21 cellular contexts compared by ENCODE assay signal in the genomic region with DNA sequence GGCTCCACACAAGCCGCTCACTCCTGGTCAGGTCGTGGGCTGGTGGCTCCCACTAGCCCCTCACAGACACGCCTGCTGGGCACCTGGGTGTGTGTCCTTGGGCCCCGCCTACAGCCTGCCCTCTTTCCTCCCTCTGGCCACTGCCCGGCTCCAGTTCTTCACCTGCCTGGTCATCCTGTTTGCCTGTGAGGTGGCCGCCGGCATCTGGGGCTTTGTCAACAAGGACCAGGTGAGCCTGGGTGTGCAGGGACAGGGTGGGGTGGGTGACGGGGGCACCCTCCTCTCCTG. TPM values are rescaled to one million over a fixed set of nuclear protein-coding genes. Genes with fewer than 3 reads are reported as not detected.
DNase-seq lines count a peak whose midpoint lies in the region; ATAC-seq, FAIRE-seq and TF ChIP-seq lines count a peak whose summit lies in the region.
"Had no signal": no experiment of that assay in that cellular context is flagged by ENCODE, and none has a peak within 500 bp of the region (broad histone marks: within the 10 kb centered on the region; RNA-seq: fewer than 3 reads in every experiment).

No MANE protein-coding gene starts in this region.

- TF ChIP-seq CTCF in OCI-LY1 (IDR thresholded peaks at IDR 0.05; ENCODE audit: low read length): no peak
- TF ChIP-seq CTCF in gastroesophageal sphincter (IDR thresholded peaks at IDR 0.05): no peak
- no peak for TF ChIP-seq CTCF in stomach (IDR thresholded peaks at IDR 0.05)

- no peaks in the 10 kb centered on the region for H3K9me3 ChIP-seq in CD8-positive, alpha-beta memory T cell (ENCODE audit: low read length)
- H3K9me3 ChIP-seq in OCI-LY1 (ENCODE audit: low read length) (no peaks in the 10 kb centered on the region), gastroesophageal sphincter (no peaks in the 10 kb centered on the region), stomach (no peaks in the 10 kb centered on the region), small intestine (ENCODE audit: control insufficient read depth, low read depth) (no peaks in the 10 kb centered on the region)
- H3K9me3 ChIP-seq in CD4-positive, alpha-beta memory T cell (ENCODE audit: control insufficient read depth in 1 of 2, low read length in 2 of 2): no peaks in the 10 kb centered on the region

- no peak overlapping the region for H3K27ac ChIP-seq in CD8-positive, alpha-beta memory T cell (ENCODE audit: low read depth, low read length)
- H3K27ac ChIP-seq in OCI-LY1 (ENCODE audit: low read depth, low read length, poor library complexity, severe bottlenecking) (peak overlapping the region; percentile 100), gastroesophageal sphincter (peak overlapping the region in 3 of 4 donors; percentile 99 to 100 (median 100)), stomach (peak overlapping the region in 3 of 5 donors; percentile 10 to 99 (median 80)), small intestine (ENCODE audit: low read depth in 1 of 2, low read length in 1 of 2) (no peak overlapping the region)
- H3K27ac ChIP-seq in CD4-positive, alpha-beta memory T cell (ENCODE audit: low read depth, low read length): no peak overlapping the region

- no peaks in the 10 kb centered on the region for H3K36me3 ChIP-seq in CD8-positive, alpha-beta memory T cell (ENCODE audit: insufficient read depth, low read length)
- peaks cover 62% of the 10 kb centered on the region for H3K36me3 ChIP-seq in OCI-LY1 (ENCODE audit: insufficient read depth, low read length)
- H3K36me3 ChIP-seq in gastroesophageal sphincter: peaks cover 0 to 87% of the 10 kb centered on the region in 2 donors
- peaks cover 58 to 90% (median 86%) of the 10 kb centered on the region in 4 donors for H3K36me3 ChIP-seq in stomach
- peaks cover 0 to 6% of the 10 kb centered on the region in 2 donors for H3K36me3 ChIP-seq in small intestine (ENCODE audit: control insufficient read depth in 2 of 2, insufficient read depth in 2 of 2, low read length in 2 of 2)
- H3K36me3 ChIP-seq in CD4-positive, alpha-beta memory T cell (ENCODE audit: insufficient read depth, low read length): peaks cover 5% of the 10 kb centered on the region

- no peaks in the 10 kb centered on the region for H3K27me3 ChIP-seq in CD8-positive, alpha-beta memory T cell (ENCODE audit: insufficient read depth, low read length, poor library complexity, severe bottlenecking)
- no peaks in the 10 kb centered on the region for H3K27me3 ChIP-seq in OCI-LY1 (ENCODE audit: insufficient read depth, low read length)
- H3K27me3 ChIP-seq in gastroesophageal sphincter: no peaks in the 10 kb centered on the region
- no peaks in the 10 kb centered on the region for H3K27me3 ChIP-seq in stomach
- no peaks in the 10 kb centered on the region for H3K27me3 ChIP-seq in small intestine (ENCODE audit: control insufficient read depth in 2 of 2, insufficient read depth in 2 of 2, low read length in 2 of 2)
- no peaks in the 10 kb centered on the region for H3K27me3 ChIP-seq in CD4-positive, alpha-beta memory T cell (ENCODE audit: insufficient read depth, low read length)

- H3K79me2 ChIP-seq in OCI-LY1 (ENCODE audit: insufficient read depth, low read length): no peaks in the 10 kb centered on the region

- ATAC-seq in gastroesophageal sphincter: no peak
- ATAC-seq: GM23338 had no signal

- H2AFZ ChIP-seq in OCI-LY1 (ENCODE audit: low read length): no peak overlapping the region
- H2AFZ ChIP-seq: GM23338 had no signal

- H3F3A ChIP-seq in OCI-LY1 (ENCODE audit: insufficient read depth, low read length): no peaks in the 10 kb centered on the region; the same call in 1 of the 2 replicates

- peak overlapping the region in 5 of 8 donors; percentile 23 to 69 (median 47) for H3K27ac Mint-ChIP-seq in CD8-positive, alpha-beta memory T cell
- peak overlapping the region in 2 of 7 donors; percentile 23 to 24 for H3K27ac Mint-ChIP-seq in CD4-positive, alpha-beta memory T cell
- H3K27ac Mint-ChIP-seq: CD4-positive, alpha-beta T cell; GM23338 had no signal

- POLR2A ChIA-PET in CD8-positive, alpha-beta memory T cell (lab: Charles Lee): no interaction called here
- POLR2A ChIA-PET in CD4-positive, alpha-beta memory T cell (lab: Charles Lee; ENCODE audit: partially characterized antibody): no interaction called here

- CTCF ChIA-PET in CD8-positive, alpha-beta memory T cell (lab: Charles Lee): no interaction called here
- CTCF ChIA-PET in CD4-positive, alpha-beta memory T cell (lab: Charles Lee; ENCODE audit: partially characterized antibody): no interaction called here

- no peak overlapping the region; the same call in 1 of the 2 replicates for H3K9ac ChIP-seq in OCI-LY1 (ENCODE audit: low read length)

- no peaks in the 10 kb centered on the region for H4K20me1 ChIP-seq in OCI-LY1 (ENCODE audit: insufficient read depth, low read length)

- H3K4me3 ChIP-seq in CD8-positive, alpha-beta memory T cell (ENCODE audit: low read length): no peak overlapping the region
- H3K4me3 ChIP-seq in OCI-LY1 (ENCODE audit: low read depth, low read length, poor library complexity, severe bottlenecking) (no peak overlapping the region), gastroesophageal sphincter (no peak overlapping the region), stomach (no peak overlapping the region), small intestine (ENCODE audit: low read depth in 1 of 2, low read length in 2 of 2) (no peak overlapping the region)
- no peak overlapping the region for H3K4me3 ChIP-seq in CD4-positive, alpha-beta memory T cell (ENCODE audit: low read length in 2 of 2)
- H3K4me3 ChIP-seq: GM12878, GM23338 had no signal

- H3K4me1 Mint-ChIP-seq in CD8-positive, alpha-beta memory T cell: peaks cover 12 to 19% (median 12%) of the 10 kb centered on the region in 3 donors
- H3K4me1 Mint-ChIP-seq in CD4-positive, alpha-beta memory T cell: peaks cover 6 to 16% (median 7%) of the 10 kb centered on the region in 4 donors

- H3K27me3 Mint-ChIP-seq in CD8-positive, alpha-beta memory T cell: no peaks in the 10 kb centered on the region
- no peaks in the 10 kb centered on the region for H3K27me3 Mint-ChIP-seq in CD4-positive, alpha-beta memory T cell
- H3K27me3 Mint-ChIP-seq: CD4-positive, alpha-beta T cell had no signal

- no peak for DNase-seq in CD8-positive, alpha-beta memory T cell
- DNase-seq in stomach: no peak
- DNase-seq in stimulated activated CD4-positive, alpha-beta T cell treated with anti-CD3 and anti-CD28 coated beads, Interleukin-1b, Interleukin-23, amount 100 ng/mL, for 48 hours: no peak
- DNase-seq in small intestine: no peak
- DNase-seq in CD4-positive, alpha-beta memory T cell: no peak
- DNase-seq: CD4-positive, alpha-beta T cell; DMS79 treated with DMSO at 0.1 percent for 48 hours; KG1; NCI-H1048; NCI-H1436 treated with DMSO at 0.1 percent for 48 hours; NCI-H2029 treated with DMSO at 0.1 percent for 48 hours; NCI-H82 had no signal

- H3K4me3 Mint-ChIP-seq in CD8-positive, alpha-beta memory T cell: peak overlapping the region in 1 of 7 donors; percentile 59
- no peak overlapping the region for H3K4me3 Mint-ChIP-seq in CD4-positive, alpha-beta memory T cell
- H3K4me3 Mint-ChIP-seq: CD4-positive, alpha-beta T cell; GM23338 had no signal

- TF ChIP-seq EP300 in gastroesophageal sphincter (IDR thresholded peaks at IDR 0.05): no peak
- TF ChIP-seq EP300 in stomach (IDR thresholded peaks at IDR 0.05): no peak

- no peak overlapping the region for H3K4me2 ChIP-seq in OCI-LY1 (ENCODE audit: low read length)
- H3K4me2 ChIP-seq: GM23338 had no signal

- H3K9me2 ChIP-seq in OCI-LY1 (ENCODE audit: low read depth, low read length): no peaks in the 10 kb centered on the region

- no peak for FAIRE-seq in small intestine (lab: Jason Lieb, UNC)
- FAIRE-seq: D721Med, G401.6, GM12878, GM18507 had no signal

- no peaks in the 10 kb centered on the region for H3K9me3 Mint-ChIP-seq in CD8-positive, alpha-beta memory T cell
- H3K9me3 Mint-ChIP-seq in CD4-positive, alpha-beta memory T cell: no peaks in the 10 kb centered on the region
- H3K9me3 Mint-ChIP-seq: CD4-positive, alpha-beta T cell; GM23338 had no signal

- TF ChIP-seq POLR2A in gastroesophageal sphincter (IDR thresholded peaks at IDR 0.05) (no peak), stomach (IDR thresholded peaks at IDR 0.05) (no peak)

- H3K4me1 ChIP-seq in CD8-positive, alpha-beta memory T cell (ENCODE audit: insufficient read depth, low read length): peaks cover 18% of the 10 kb centered on the region
- peaks cover 62% of the 10 kb centered on the region for H3K4me1 ChIP-seq in OCI-LY1 (ENCODE audit: insufficient read depth, low read length, severe bottlenecking)
- H3K4me1 ChIP-seq in gastroesophageal sphincter: peaks cover under 1 to 74% (median 26%) of the 10 kb centered on the region in 3 donors
- peaks cover 24 to 67% (median 47%) of the 10 kb centered on the region in 4 donors for H3K4me1 ChIP-seq in stomach
- peaks cover 0 to 2% of the 10 kb centered on the region in 2 donors for H3K4me1 ChIP-seq in small intestine (ENCODE audit: control insufficient read depth in 2 of 2, insufficient read depth in 1 of 2, low read depth in 1 of 2, low read length in 1 of 2)
- H3K4me1 ChIP-seq in CD4-positive, alpha-beta memory T cell (ENCODE audit: insufficient read depth, low read length): peaks cover 13% of the 10 kb centered on the region

- WGBS in gastroesophageal sphincter (ENCODE audit: low coverage in 1 of 2), 2 donors: 67% methylated on average over 1 of the region's 8 CpGs; no CpG with 5 or more reads in 1 of the 2 donors
- 60 to 91% (median 71%) methylated on average over 6 to 8 of the region's 8 CpGs for WGBS in stomach, 5 donors
- WGBS in small intestine, 3 donors: 74 to 80% (median 78%) methylated on average over 8 of the region's 8 CpGs

- intact Hi-C loops in stomach (cut with DNase I; ENCODE audit: low total_unique reads): no loop called here
- intact Hi-C loops in CD4-positive, alpha-beta memory T cell (cut with micrococcal nuclease): no loop called here

- H3K36me3 Mint-ChIP-seq in CD8-positive, alpha-beta memory T cell: peaks cover 0 to 48% (median 0%) of the 10 kb centered on the region in 3 donors
- peaks cover 11 to 21% of the 10 kb centered on the region in 2 donors for H3K36me3 Mint-ChIP-seq in CD4-positive, alpha-beta memory T cell

RNA-seq across cellular contexts. Expression of gene TSSC4, which starts 5.8 kb away (rescaled TPM):
- 10 to 100 TPM; 79.6 to 84.1 TPM for total RNA-seq in CD8-positive, alpha-beta memory T cell
- polyA plus RNA-seq in CD8-positive, alpha-beta memory T cell: 85.6 TPM
- total RNA-seq in gastroesophageal sphincter (10 to 100 TPM; 54.8 to 70.2 (median 66.3) TPM), stomach (100 to 1,000 TPM in 1 of 5 donors, 10 to 100 TPM in 3, 1 to 10 TPM in 1; 9.4 to 147 (median 44.2) TPM)
- polyA plus RNA-seq in stomach (10 to 100 TPM; 51.5 to 65.3 (median 54.9) TPM), small intestine (100 to 1,000 TPM in 1 of 3 donors, 10 to 100 TPM in 2; 49.2 to 113 (median 77.4) TPM)
- 10 to 100 TPM; 58.6 to 65.8 TPM for total RNA-seq in CD4-positive, alpha-beta memory T cell
- polyA plus RNA-seq in CD4-positive, alpha-beta memory T cell: 10 to 100 TPM; 54.6 to 79.8 TPM

RNA-seq across cellular contexts. Expression of gene CD81, which starts 17.7 kb away (rescaled TPM):
- 100 to 1,000 TPM; 176 to 189 TPM for total RNA-seq in CD8-positive, alpha-beta memory T cell
- 107 TPM for polyA plus RNA-seq in CD8-positive, alpha-beta memory T cell
- total RNA-seq in gastroesophageal sphincter: 100 to 1,000 TPM; 327 to 576 (median 541) TPM
- 100 to 1,000 TPM; 218 to 263 (median 227) TPM for total RNA-seq in stomach
- polyA plus RNA-seq in stomach: 100 to 1,000 TPM in 2 of 3 donors, 10 to 100 TPM in 1; 95.0 to 327 (median 120) TPM
- polyA plus RNA-seq in small intestine: 100 to 1,000 TPM in 1 of 3 donors, 10 to 100 TPM in 2; 11.0 to 231 (median 37.3) TPM
- 100 to 1,000 TPM; 113 to 118 TPM for total RNA-seq in CD4-positive, alpha-beta memory T cell
- polyA plus RNA-seq in CD4-positive, alpha-beta memory T cell: 10 to 100 TPM; 15.2 to 54.1 TPM

RNA-seq across cellular contexts. Expression of gene TRPM5, which starts 49.6 kb away (rescaled TPM):
- total RNA-seq in CD8-positive, alpha-beta memory T cell: not detected
- polyA plus RNA-seq in CD8-positive, alpha-beta memory T cell: not detected
- total RNA-seq in gastroesophageal sphincter (not detected), stomach (10 to 100 TPM in 1 of 5 donors, under 1 TPM in 3, not detected in 1; 0.43 to 11.6 (median 0.50) TPM)
- polyA plus RNA-seq in stomach (under 1 TPM; 0.15 to 0.61 (median 0.31) TPM), small intestine (1 to 10 TPM; 2.6 to 10.0 (median 3.1) TPM)
- under 1 TPM; 0.19 to 0.23 TPM for total RNA-seq in CD4-positive, alpha-beta memory T cell
- polyA plus RNA-seq in CD4-positive, alpha-beta memory T cell: not detected
- total RNA-seq: GM12878, GM23338, M059J, NCI-H460 had no signal
- polyA plus RNA-seq: GM12878, GM23338 had no signal

RNA-seq across cellular contexts. Expression of gene KCNQ1, which starts 50.0 kb away (rescaled TPM):
- 1 to 10 TPM; 2.6 to 3.4 TPM for total RNA-seq in CD8-positive, alpha-beta memory T cell
- polyA plus RNA-seq in CD8-positive, alpha-beta memory T cell: 5.7 TPM
- 10 to 100 TPM in 1 of 4 donors, 1 to 10 TPM in 3; 2.6 to 12.7 (median 4.9) TPM for total RNA-seq in gastroesophageal sphincter
- 100 to 1,000 TPM in 1 of 5 donors, 10 to 100 TPM in 4; 12.1 to 155 (median 75.9) TPM for total RNA-seq in stomach
- polyA plus RNA-seq in stomach: 10 to 100 TPM; 29.3 to 55.8 (median 42.2) TPM
- 10 to 100 TPM; 18.4 to 54.4 (median 21.5) TPM for polyA plus RNA-seq in small intestine
- 10 to 100 TPM; 21.4 to 21.6 TPM for total RNA-seq in CD4-positive, alpha-beta memory T cell
- 10 to 100 TPM in 1 of 2 donors, 1 to 10 TPM in 1; 5.4 to 21.7 TPM for polyA plus RNA-seq in CD4-positive, alpha-beta memory T cell
- total RNA-seq: M059J, NCI-H460 had no signal

Comparison
In these comparisons a context has a peak if more than half of its experiments do, and no peak if none do; other contexts are left out.
1. H3K27ac ChIP-seq: peak in OCI-LY1 (single experiment), gastroesophageal sphincter (3 of 4) and stomach (3 of 5); none in CD8-positive, alpha-beta memory T cell (single experiment), small intestine (0 of 2) and CD4-positive, alpha-beta memory T cell (single experiment).